In the genomic region with DNA sequence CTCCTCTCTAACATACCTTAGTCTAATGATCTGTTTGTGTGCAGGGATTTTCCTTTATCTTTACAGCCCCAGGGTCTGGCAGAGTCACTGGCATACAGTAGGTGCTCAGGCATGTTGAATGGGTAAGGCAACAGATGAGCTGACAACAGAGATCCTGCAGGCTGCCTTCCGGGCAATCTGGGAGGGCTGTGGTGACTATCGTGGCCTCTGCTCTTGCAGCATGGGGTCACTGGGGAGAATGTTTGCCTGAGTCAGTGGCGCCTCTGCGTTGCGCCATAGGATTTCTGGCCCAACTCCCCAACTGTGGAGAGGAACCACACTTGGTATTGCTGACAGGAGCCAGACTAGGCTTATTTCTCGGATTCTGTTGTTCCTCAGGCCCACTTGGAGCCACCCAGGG, we compare ENCODE assay signal across 10 cellular contexts.
DNase-seq lines count a peak whose midpoint lies in the region; ATAC-seq, FAIRE-seq and TF ChIP-seq lines count a peak whose summit lies in the region.
"Had no signal": no experiment of that assay in that cellular context is flagged by ENCODE, and none has a peak within 500 bp of the region (broad histone marks: within the 10 kb centered on the region; RNA-seq: fewer than 3 reads in every experiment).

No MANE protein-coding gene starts in this region.

- peak overlapping the region in 5 of 11 experiments; percentile 13 to 58 (median 39); a peak in 4 of 22 replicates for H3K9ac ChIP-seq in BLaER1 treated with 17β-estradiol and CSF1 and Interleukin-3, amounts not matched to agents 10 nM and 100 nM
- peak overlapping the region; percentile 52 for H3K9ac ChIP-seq in PC-3 (ENCODE audit: low read length)

- H3K79me2 ChIP-seq in PC-3 (ENCODE audit: low read length) = no peaks in the 10 kb centered on the region

- intact Hi-C loops in PC-3 (cut with micrococcal nuclease) = loop anchor here (2.0 kb wide), 1 partner anchor 263 kb away; no protein-coding TSS in a partner anchor

- H3F3A ChIP-seq in PC-3 (ENCODE audit: low read length, unreplicated experiment) = no peaks in the 10 kb centered on the region

- TF ChIP-seq CTCF in PC-3 (conservative IDR thresholded peaks at IDR 0.05; ENCODE audit: low read depth, low read length) (no peak), fibroblast of mammary gland (conservative IDR thresholded peaks at IDR 0.05; ENCODE audit: control insufficient read depth, insufficient read depth, low read depth, low read length) (no peak), neutrophil (IDR thresholded peaks at IDR 0.05) (peak; percentile 12)

- H3K36me3 ChIP-seq in BLaER1 treated with 17β-estradiol and CSF1 and Interleukin-3, amounts not matched to agents 10 nM and 100 nM = no peaks in the 10 kb centered on the region
- no peaks in the 10 kb centered on the region for H3K36me3 ChIP-seq in PC-3 (ENCODE audit: low read depth, low read length)
- H3K36me3 ChIP-seq in neutrophil = no peaks in the 10 kb centered on the region

- BruUV-seq in PC-3 (replicated peaks; lab: Mats Ljungman, UMichigan) = no TSS peak

- no peak for ATAC-seq in PC-3
- no peak for ATAC-seq in GM19455 (IDR thresholded peaks at IDR 0.05; ENCODE audit: unreplicated experiment)
- ATAC-seq: CD8-positive, alpha-beta T cell; left colon had no signal

- no peaks in the 10 kb centered on the region for H3K9me3 ChIP-seq in BLaER1 treated with 17β-estradiol and CSF1 and Interleukin-3, amounts not matched to agents 10 nM and 100 nM (replicated peaks in 1 of 11)
- H3K9me3 ChIP-seq in PC-3 (ENCODE audit: low read length) = no peaks in the 10 kb centered on the region
- H3K9me3 ChIP-seq in neutrophil = no peaks in the 10 kb centered on the region

- FAIRE-seq in frontal cortex (lab: Jason Lieb, UNC) = no peak

- no peak overlapping the region for H2AFZ ChIP-seq in PC-3 (ENCODE audit: low read length)

- H3K4me2 ChIP-seq in BLaER1 treated with 17β-estradiol and CSF1 and Interleukin-3, amounts not matched to agents 10 nM and 100 nM = peak overlapping the region; percentile 53 to 81 (median 67); a peak in 18 of 22 replicates
- 0 out of 2 replicates have a peak overlapping the region, but pooled peaks have one; percentile 18 for H3K4me2 ChIP-seq in PC-3 (ENCODE audit: low read length)

- CTCF ChIA-PET in PC-3 (lab: Charles Lee) = interaction anchor here (1.0 kb wide), 1 partner anchor 317 kb away, joined by 6 read pairs; no protein-coding TSS in a partner anchor

- H3K9me2 ChIP-seq in PC-3 (replicated peaks; ENCODE audit: low read length) = no peaks in the 10 kb centered on the region

- H4K20me1 ChIP-seq in BLaER1 treated with 17β-estradiol and CSF1 and Interleukin-3, amounts not matched to agents 10 nM and 100 nM = no peaks in the 10 kb centered on the region; a peak in 1 of 22 replicates
- no peaks in the 10 kb centered on the region for H4K20me1 ChIP-seq in PC-3 (ENCODE audit: low read length)

- POLR2A ChIA-PET in PC-3 (lab: Charles Lee; ENCODE audit: unreplicated experiment) = no interaction called here

- H3K27me3 ChIP-seq in BLaER1 treated with 17β-estradiol and CSF1 and Interleukin-3, amounts not matched to agents 10 nM and 100 nM = no peaks in the 10 kb centered on the region
- no peaks in the 10 kb centered on the region for H3K27me3 ChIP-seq in PC-3 (ENCODE audit: low read length)
- no peaks in the 10 kb centered on the region for H3K27me3 ChIP-seq in neutrophil

- H3K27ac ChIP-seq in BLaER1 treated with 17β-estradiol and CSF1 and Interleukin-3, amounts not matched to agents 10 nM and 100 nM = peak overlapping the region; percentile 28 to 78 (median 60); a peak in 18 of 22 replicates
- H3K27ac ChIP-seq in PC-3 (ENCODE audit: low read length) = peak overlapping the region; percentile 91
- peak overlapping the region; percentile 89 for H3K27ac ChIP-seq in neutrophil

- peaks cover 31 to 54% (median 41%) of the 10 kb centered on the region in 10 experiments for H3K4me1 ChIP-seq in BLaER1 treated with 17β-estradiol and CSF1 and Interleukin-3, amounts not matched to agents 10 nM and 100 nM
- H3K4me1 ChIP-seq in PC-3 (ENCODE audit: insufficient read depth, low read length) = peaks cover 34% of the 10 kb centered on the region
- H3K4me1 ChIP-seq in neutrophil (ENCODE audit: control insufficient read depth in 1 of 2, insufficient read depth in 1 of 2, low read depth in 1 of 2, low read length in 1 of 2) = peaks cover 37 to 40% of the 10 kb centered on the region in 2 experiments

- no peak overlapping the region for H3K4me3 ChIP-seq in BLaER1 treated with 17β-estradiol and CSF1 and Interleukin-3, amounts not matched to agents 10 nM and 100 nM
- no peak overlapping the region for H3K4me3 ChIP-seq in PC-3 (ENCODE audit: low read length)
- H3K4me3 ChIP-seq in fibroblast of mammary gland (ENCODE audit: control insufficient read depth, low read depth, low read length) = no peak overlapping the region
- peak overlapping the region; percentile 8 to 21 for H3K4me3 ChIP-seq in neutrophil (ENCODE audit: low read depth in 1 of 2, low read length in 1 of 2)

- DNase-seq in PC-3 (peak; percentile 67), fibroblast of mammary gland (ENCODE audit: low read depth) (peak; percentile 97), kidney tubule cell (ENCODE audit: low spot score) (no peak), frontal cortex (ENCODE audit: low spot score in 2 of 2) (no peak)
- no peak for DNase-seq in effector CD8-positive, alpha-beta T cell (lab: John Stamatoyannopoulos, UW)
- DNase-seq: CD8-positive, alpha-beta T cell; left colon had no signal

Comparison
In these comparisons a context has a peak if more than half of its experiments do, and no peak if none do; other contexts are left out.
1. H3K4me3 ChIP-seq: peak in neutrophil (2 of 2); none in BLaER1 treated with 17β-estradiol and CSF1 and Interleukin-3, amounts not matched to agents 10 nM and 100 nM (0 of 10), PC-3 (single experiment) and fibroblast of mammary gland (single experiment).
2. DNase-seq: peak in PC-3 (single experiment) and fibroblast of mammary gland (single experiment); none in kidney tubule cell (single experiment), effector CD8-positive, alpha-beta T cell (single experiment) and frontal cortex (0 of 2).
3. Peak in every context shown above with its lines, with median percentiles within 50 percentile points of each other: H3K27ac ChIP-seq.